8 cellular contexts compared by ENCODE assay signal in genomic region chr9:20623021-20623747, GRCh38. TPM values are rescaled to one million over a fixed set of nuclear protein-coding genes. Genes with fewer than 3 reads are reported as not detected.
DNase-seq lines count a peak whose midpoint lies in the region; ATAC-seq and TF ChIP-seq lines count a peak whose summit lies in the region.

No MANE protein-coding gene starts in this region.

- peak overlapping the region; percentile 67 for H3K9ac ChIP-seq in mammary epithelial cell (ENCODE audit: insufficient read depth, low read length)

- H3K4me3 ChIP-seq in GM12865 (ENCODE audit: low read depth, low read length) = peak overlapping the region; percentile 79
- peak overlapping the region; percentile 81 to 97 (median 84) for H3K4me3 ChIP-seq in mammary epithelial cell (replicated peaks in 1 of 3; ENCODE audit: insufficient read depth in 1 of 3, low read depth in 2 of 3, low read length in 3 of 3)
- peak overlapping the region; percentile 78 to 87 for H3K4me3 ChIP-seq in left lung

- H3K4me2 ChIP-seq in mammary epithelial cell (ENCODE audit: insufficient read depth, low read depth, low read length) = peak overlapping the region; percentile 99

- no peaks in the 10 kb centered on the region for H3K27me3 ChIP-seq in mammary epithelial cell (ENCODE audit: insufficient read depth, low read length)
- H3K27me3 ChIP-seq in left lung = peaks cover 0 to 9% of the 10 kb centered on the region in 2 donors

- peak; percentile 69 for DNase-seq in GM12865 (ENCODE audit: low read depth)
- peak; percentile 54 for DNase-seq in T-helper 9 cell
- DNase-seq in mammary epithelial cell = peak; percentile 47
- peak; percentile 36 to 79 for DNase-seq in left lung
- peak; percentile 63 for DNase-seq in stimulated activated CD4-positive, alpha-beta T cell treated with anti-CD3 and anti-CD28 coated beads, Interleukin-4, amount 100 ng/mL, for 24 hours
- DNase-seq in iPS-NIHi7 (ENCODE audit: extremely low spot score) = no peak

- H3K4me1 ChIP-seq in mammary epithelial cell (ENCODE audit: insufficient read depth, low read length) (peaks cover 28% of the 10 kb centered on the region), left lung (peaks cover 9 to 44% of the 10 kb centered on the region in 2 donors)

- dilution Hi-C loops in mammary epithelial cell (cut with HindIII; ENCODE audit: low sequenced_read_pairs) = no loop called here

- H3K36me3 ChIP-seq in mammary epithelial cell (ENCODE audit: insufficient read depth, low read length) (no peaks in the 10 kb centered on the region), left lung (no peaks in the 10 kb centered on the region)

- peak overlapping the region; percentile 97 for H2AFZ ChIP-seq in mammary epithelial cell (ENCODE audit: low read depth, low read length)

- no peaks in the 10 kb centered on the region for H3K9me3 ChIP-seq in mammary epithelial cell (replicated peaks; ENCODE audit: insufficient read depth, low read length)
- H3K9me3 ChIP-seq in left lung = no peaks in the 10 kb centered on the region

- WGBS in mammary epithelial cell (ENCODE audit: low coverage, missing lambda C conversion rate) = under 1% methylated on average over 32 of the region's 40 CpGs

- H3K27ac ChIP-seq in mammary epithelial cell (ENCODE audit: insufficient read depth, low read depth, low read length) (no peak overlapping the region), left lung (peak overlapping the region in 1 of 2 donors; percentile 81)

- intact Hi-C loops in mammary epithelial cell (cut with micrococcal nuclease) (loop anchor here (2.0 to 5.0 kb wide), 5 partner anchors 146 to 696 kb away; no protein-coding TSS in a partner anchor), left lung (cut with DNase I) (loop anchor here in 1 of 2 donors (10.0 kb wide), 2 partner anchors 268 to 322 kb away; no protein-coding TSS in a partner anchor)

- no peaks in the 10 kb centered on the region for H3K79me2 ChIP-seq in mammary epithelial cell (ENCODE audit: insufficient read depth, low read length)

- in situ Hi-C loops in mammary epithelial cell (cut with MboI; ENCODE audit: low sequenced_read_pairs in 2 of 2) = loop anchor here in 1 of 2 donors (10.0 to 25.0 kb wide), 4 partner anchors 268 to 1136 kb away; no protein-coding TSS in a partner anchor

- BruUV-seq in mammary epithelial cell (replicated peaks; lab: Mats Ljungman, UMichigan) = TSS peak; percentile 29

- H4K20me1 ChIP-seq in mammary epithelial cell (ENCODE audit: insufficient read depth, low read length) = no peaks in the 10 kb centered on the region

- TF ChIP-seq CTCF in GM12865 (IDR thresholded peaks at IDR 0.05; ENCODE audit: insufficient read depth, low read depth, low read length, missing control alignments) = no peak
- TF ChIP-seq CTCF in mammary epithelial cell (conservative IDR thresholded peaks at IDR 0.05 in 1 of 2, IDR thresholded peaks at IDR 0.05 in 1 of 2; ENCODE audit: extremely low read depth in 1 of 2, insufficient read depth in 1 of 2, low read depth in 1 of 2, low read length in 2 of 2) = no peak
- TF ChIP-seq CTCF in left lung (IDR thresholded peaks at IDR 0.05) = no peak

- CTCF ChIA-PET in mammary epithelial cell (lab: Charles Lee; ENCODE audit: low non-redundant PET) = interaction anchor here (0.6 to 1.1 kb wide), 3 partner anchors 268 to 893 kb away, joined by 3 to 14 read pairs (median 5); no protein-coding TSS in a partner anchor

- ATAC-seq in HG03175 (IDR thresholded peaks at IDR 0.05; ENCODE audit: unreplicated experiment) (peak; percentile 16), left lung (peak; percentile 1), esophagus mucosa (no peak)

RNA-seq across cellular contexts. Expression of gene MLLT3, which starts 0.9 kb away (rescaled TPM):
- total RNA-seq in mammary epithelial cell = 10 to 100 TPM in 1 of 2 donors, 1 to 10 TPM in 1; 8.8 to 11.7 TPM
- 5.5 TPM for polyA plus RNA-seq in mammary epithelial cell
- polyA minus RNA-seq in mammary epithelial cell = 1.8 TPM
- 10 to 100 TPM; 17.0 to 27.6 TPM for total RNA-seq in left lung
- total RNA-seq in esophagus mucosa = 7.9 TPM
